ENCODE assay signal across 18 cellular contexts in genomic region chr4:128444544-128445302, GRCh38.
A peak's percentile ranks its signal among the peaks of the same experiment; 100 is the strongest.
DNase-seq lines count a peak whose midpoint lies in the region; ATAC-seq, FAIRE-seq and TF ChIP-seq lines count a peak whose summit lies in the region.
"Had no signal": no experiment of that assay in that cellular context is flagged by ENCODE, and none has a peak within 500 bp of the region (broad histone marks: within the 10 kb centered on the region; RNA-seq: fewer than 3 reads in every experiment).

No MANE protein-coding gene starts in this region.

- TF ChIP-seq RAD21 in HepG2 (CRISPR knock-in tag; IDR thresholded peaks at IDR 0.05): no peak

- H3K9me3 ChIP-seq in HEK293 (ENCODE audit: control insufficient read depth, insufficient read depth, low read depth, low read length): no peaks in the 10 kb centered on the region
- peaks cover 16% of the 10 kb centered on the region for H3K9me3 ChIP-seq in HepG2 (ENCODE audit: low read length)
- H3K9me3 ChIP-seq: BE2C had no signal

- H3K27me3 ChIP-seq in bronchial epithelial cell (ENCODE audit: control insufficient read depth, insufficient read depth, low read length) (no peaks in the 10 kb centered on the region), HepG2 (ENCODE audit: control insufficient read depth in 1 of 2, insufficient read depth in 2 of 2, low read length in 2 of 2) (no peaks in the 10 kb centered on the region)
- H3K27me3 ChIP-seq: BE2C had no signal

- intact Hi-C loops in HepG2 (cut with micrococcal nuclease; ENCODE audit: unreplicated experiment): no loop called here

- BruUV-seq in HepG2 (replicated peaks; lab: Mats Ljungman, UMichigan): no TSS peak

- CTCF ChIA-PET in HEK293 (lab: Yijun Ruan, JAX) (interaction anchor here (1.1 kb wide), 1 partner anchor 9 kb away, joined by 4 read pairs; no protein-coding TSS in a partner anchor), HepG2 (lab: Yijun Ruan, JAX; ENCODE audit: low intra/inter-chr PET ratio, low total read pairs) (no interaction called here)

- 26% methylated on average over 3 of the region's 3 CpGs for WGBS in HepG2 (ENCODE audit: low lambda C conversion rate)

- H3K4me3 ChIP-seq in HEK293 (ENCODE audit: low read depth, low read length): no peak overlapping the region
- H3K4me3 ChIP-seq in bronchial epithelial cell (ENCODE audit: low read depth, low read length): no peak overlapping the region
- H3K4me3 ChIP-seq in HepG2 (replicated peaks in 1 of 3; ENCODE audit: insufficient read depth in 1 of 3, low read depth in 2 of 3, low read length in 3 of 3): no peak overlapping the region
- H3K4me3 ChIP-seq: GM12878, K562 had no signal

- TF ChIP-seq POLR2A in HepG2 (IDR thresholded peaks at IDR 0.05; ENCODE audit: insufficient read depth in 1 of 2, low read depth in 2 of 2, low read length in 2 of 2): no peak

- FAIRE-seq in bronchial epithelial cell (lab: Jason Lieb, UNC) (no peak), HepG2 (lab: Jason Lieb, UNC) (no peak)
- FAIRE-seq: GM12878, GM19239, H1, K562 had no signal

- H3K4me1 ChIP-seq in HEK293 (ENCODE audit: control insufficient read depth, insufficient read depth, low read length): no peaks in the 10 kb centered on the region
- no peaks in the 10 kb centered on the region for H3K4me1 ChIP-seq in HepG2 (ENCODE audit: insufficient read depth, low read length)
- H3K4me1 ChIP-seq: BE2C had no signal

- no peak overlapping the region for H3K9ac ChIP-seq in HepG2 (ENCODE audit: insufficient read depth, low read depth, low read length)

- in situ Hi-C loops in HepG2 (cut with HindIII; ENCODE audit: extremely low pct_ligation_motif_present, low pct_unique_long_range_greater_than_20kb): no loop called here

- TF ChIP-seq CTCF in HEK293 (tag by site-specific recombination; IDR thresholded peaks at IDR 0.05) (no peak), bronchial epithelial cell (IDR thresholded peaks at IDR 0.05; ENCODE audit: insufficient read depth, low read length, severe bottlenecking) (no peak), HepG2 (CRISPR knock-in tag; IDR thresholded peaks at IDR 0.05) (no peak)

- ATAC-seq in HepG2 (no peak), GM19035 (IDR thresholded peaks at IDR 0.05; ENCODE audit: unreplicated experiment) (no peak)
- ATAC-seq: GM12878, K562 had no signal

- no peak overlapping the region for H2AFZ ChIP-seq in HepG2 (ENCODE audit: low read length)

- H3K79me2 ChIP-seq in HepG2 (ENCODE audit: insufficient read depth, low read length): no peaks in the 10 kb centered on the region

- no peak overlapping the region for H3K27ac ChIP-seq in HEK293 (ENCODE audit: extremely low read depth, low read depth, low read length)
- H3K27ac ChIP-seq in HepG2 (ENCODE audit: extremely low read length, insufficient read depth, low read length): no peak overlapping the region

- POLR2A ChIA-PET in HEK293 (lab: Yijun Ruan, JAX): no interaction called here
- POLR2A ChIA-PET in HepG2 (lab: Yijun Ruan, JAX): no interaction called here

- no peak for TF ChIP-seq EP300 in HepG2 (IDR thresholded peaks at IDR 0.05; ENCODE audit: low read depth in 2 of 2, low read length in 2 of 2)
- TF ChIP-seq EP300 in HepG2 (CRISPR knock-in tag; IDR thresholded peaks at IDR 0.05; ENCODE audit: borderline replicate concordance): no peak

- H3K36me3 ChIP-seq in HEK293 (ENCODE audit: control insufficient read depth in 2 of 2, insufficient read depth in 1 of 2, low read length in 2 of 2) (no peaks in the 10 kb centered on the region), bronchial epithelial cell (ENCODE audit: control insufficient read depth, insufficient read depth, low read length) (no peaks in the 10 kb centered on the region), HepG2 (replicated peaks in 1 of 2; ENCODE audit: control insufficient read depth in 1 of 2, insufficient read depth in 2 of 2, low read length in 2 of 2) (no peaks in the 10 kb centered on the region)
- H3K36me3 ChIP-seq: BE2C had no signal

- H4K20me1 ChIP-seq in HepG2 (ENCODE audit: insufficient read depth, low read length): no peaks in the 10 kb centered on the region

- DNase-seq in DMS53 (lab: John Stamatoyannopoulos, UW) (peak; percentile 66), bronchial epithelial cell (ENCODE audit: low read depth) (peak; percentile 74), hippocampal formation (lab: John Stamatoyannopoulos, UW) (no peak), HepG2 (ENCODE audit: low spot score) (no peak)
- DNase-seq: ACHN; BE2C; C1 segment of cervical spinal cord; CD4-positive, alpha-beta memory T cell; DMS153; DND-41; EL; H9 had no signal

- no peak overlapping the region for H3K4me2 ChIP-seq in HepG2 (ENCODE audit: low read depth, low read length)

TF ChIP-seq in HEK293, 187 proteins besides CTCF, POLR2A, EP300 and RAD21:
- TF ChIP-seq ZNF596 (tag by site-specific recombination; IDR thresholded peaks at IDR 0.05) (no peak), KLF17 (tag by site-specific recombination; IDR thresholded peaks at IDR 0.05) (no peak), SP3 (tag by site-specific recombination; IDR thresholded peaks at IDR 0.05) (no peak), SETDB1 (IDR thresholded peaks at IDR 0.05; ENCODE audit: insufficient read length, low read length) (peak; percentile 91), ZBTB21 (tag by site-specific recombination; IDR thresholded peaks at IDR 0.05) (no peak), KLF8 (tag by site-specific recombination; IDR thresholded peaks at IDR 0.05) (no peak)

TF ChIP-seq in HepG2, 621 proteins besides CTCF, POLR2A, EP300 and RAD21:
- no peak for TF ChIP-seq DRAP1 (CRISPR knock-in tag; IDR thresholded peaks at IDR 0.05)
- no peak for TF ChIP-seq NPAS2 (CRISPR knock-in tag; IDR thresholded peaks at IDR 0.05; ENCODE audit: borderline replicate concordance)
- no peak for TF ChIP-seq MYC (CRISPR knock-in tag; IDR thresholded peaks at IDR 0.05; ENCODE audit: borderline replicate concordance)
- TF ChIP-seq TEF (CRISPR knock-in tag; IDR thresholded peaks at IDR 0.05): no peak
- TF ChIP-seq TFDP1 (CRISPR knock-in tag; IDR thresholded peaks at IDR 0.05; ENCODE audit: borderline replicate concordance): no peak
- TF ChIP-seq ZNF652 (CRISPR knock-in tag; IDR thresholded peaks at IDR 0.05; ENCODE audit: borderline replicate concordance, low read depth): no peak

Comparison
In these comparisons a context has a peak if more than half of its experiments do, and no peak if none do; other contexts are left out.
1. DNase-seq: peak in DMS53 (single experiment) and bronchial epithelial cell (single experiment); none in hippocampal formation (0 of 2) and HepG2 (single experiment).